In the genomic region with DNA sequence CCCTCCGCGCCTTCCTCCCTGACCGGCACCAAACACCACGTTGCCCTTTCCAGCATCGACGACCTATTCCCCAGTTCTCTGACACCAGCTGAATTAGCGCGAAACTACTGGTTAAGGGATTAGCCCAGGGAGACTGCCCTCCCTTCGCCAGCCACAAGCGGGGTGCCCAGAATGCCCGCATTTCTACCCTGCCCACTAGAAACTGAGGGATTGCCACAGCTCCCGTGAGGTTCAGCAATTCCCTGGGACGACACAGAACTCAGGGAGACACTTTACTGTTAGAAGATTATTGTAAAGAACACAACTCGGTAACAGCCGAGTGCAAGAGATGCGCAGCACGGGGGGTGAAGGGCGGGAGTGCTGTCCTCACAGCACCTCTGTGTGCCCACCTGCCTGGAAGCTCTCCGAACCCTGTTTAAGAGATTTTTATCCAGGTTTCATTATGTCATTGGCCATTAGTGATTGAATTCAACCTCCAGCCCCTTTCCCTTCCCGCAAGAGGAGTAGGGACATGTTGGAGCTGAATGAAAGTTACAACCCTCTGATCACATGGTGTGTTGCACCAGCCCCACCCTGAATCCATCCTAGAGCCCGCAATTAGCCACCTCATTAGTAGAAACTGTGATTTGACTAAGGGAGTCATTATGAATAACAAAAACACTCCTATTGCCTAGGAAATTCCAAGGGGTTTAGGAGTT, we compare ENCODE assay signal across 9 cellular contexts. TPM values are rescaled to one million over a fixed set of nuclear protein-coding genes. Genes with fewer than 3 reads are reported as not detected.
A peak's percentile ranks its signal among the peaks of the same experiment; 100 is the strongest.
DNase-seq lines count a peak whose midpoint lies in the region; ATAC-seq and TF ChIP-seq lines count a peak whose summit lies in the region.
"Had no signal": no experiment of that assay in that cellular context is flagged by ENCODE, and none has a peak within 500 bp of the region (broad histone marks: within the 10 kb centered on the region; RNA-seq: fewer than 3 reads in every experiment).

No MANE protein-coding gene starts in this region.

- no peaks in the 10 kb centered on the region for H3K9me2 ChIP-seq in hepatocyte (replicated peaks; ENCODE audit: insufficient read depth)

- peak overlapping the region; percentile 97 for H3K4me2 ChIP-seq in hepatocyte

- H3K9me3 Mint-ChIP-seq in activated CD4-positive, alpha-beta memory T cell treated with anti-CD3 and anti-CD28 coated beads for 36 hours, result no peaks in the 10 kb centered on the region
- no peaks in the 10 kb centered on the region for H3K9me3 Mint-ChIP-seq in stimulated activated naive CD8-positive, alpha-beta T cell treated with anti-CD3 and anti-CD28 coated beads, Interleukin-15, amount 100 ng/mL, for 72 hours

- POLR2A ChIA-PET in activated CD4-positive, alpha-beta memory T cell treated with anti-CD3 and anti-CD28 coated beads for 36 hours (lab: Charles Lee), result interaction anchor here (1.0 to 1.8 kb wide), 2 partner anchors 25 to 81 kb away, joined by 3 to 6 read pairs; no protein-coding TSS in a partner anchor

- peak overlapping the region; percentile 95 for H3K27ac ChIP-seq in hepatocyte

- CTCF ChIA-PET in activated CD4-positive, alpha-beta memory T cell treated with anti-CD3 and anti-CD28 coated beads for 36 hours (lab: Charles Lee), result interaction anchor here (0.8 to 5.2 kb wide), 16 partner anchors 9 to 360 kb away, joined by 3 to 51 read pairs (median 6); partner anchors contain the start of genes HLCS and RIPPLY3

- no peaks in the 10 kb centered on the region for H3K36me3 ChIP-seq in hepatocyte (replicated peaks; ENCODE audit: insufficient read depth, low read depth)

- no peaks in the 10 kb centered on the region for H3K27me3 Mint-ChIP-seq in activated CD4-positive, alpha-beta memory T cell treated with anti-CD3 and anti-CD28 coated beads for 36 hours
- no peaks in the 10 kb centered on the region for H3K27me3 Mint-ChIP-seq in stimulated activated naive CD8-positive, alpha-beta T cell treated with anti-CD3 and anti-CD28 coated beads, Interleukin-15, amount 100 ng/mL, for 72 hours

- H2AFZ ChIP-seq in hepatocyte, result peak overlapping the region; percentile 96

- no peak overlapping the region for H3K4me3 ChIP-seq in hepatocyte

- no peaks in the 10 kb centered on the region for H3K79me2 ChIP-seq in hepatocyte

- peaks cover 6% of the 10 kb centered on the region for H3K4me1 ChIP-seq in hepatocyte (ENCODE audit: insufficient read depth)

- H3K9me3 ChIP-seq in hepatocyte (ENCODE audit: low read depth), result no peaks in the 10 kb centered on the region

- peaks cover 37% of the 10 kb centered on the region for H3K4me1 Mint-ChIP-seq in activated CD4-positive, alpha-beta memory T cell treated with anti-CD3 and anti-CD28 coated beads for 36 hours (ENCODE audit: low read depth)
- peaks cover 49% of the 10 kb centered on the region for H3K4me1 Mint-ChIP-seq in stimulated activated naive CD8-positive, alpha-beta T cell treated with anti-CD3 and anti-CD28 coated beads, Interleukin-15, amount 100 ng/mL, for 72 hours

- ATAC-seq in stimulated activated naive CD8-positive, alpha-beta T cell treated with anti-CD3 and anti-CD28 coated beads, Interleukin-15, amount 100 ng/mL, for 72 hours, result no peak
- ATAC-seq in activated CD4-positive, CD25-positive, alpha-beta regulatory T cell treated with anti-CD3 and anti-CD28 coated beads, Interleukin-2, amount 50 U/mL, for 24 hours, result no peak
- no peak for ATAC-seq in HG03521 (IDR thresholded peaks at IDR 0.05; ENCODE audit: unreplicated experiment)

- no peaks in the 10 kb centered on the region for H3K27me3 ChIP-seq in hepatocyte

- DNase-seq in NCI-H2227 (lab: John Stamatoyannopoulos, UW; ENCODE audit: unreplicated experiment), result peak; percentile 53
- DNase-seq in NCI-H2227 treated with DMSO at 0.1 percent for 48 hours (lab: John Stamatoyannopoulos, UW), result no peak
- no peak for DNase-seq in activated CD4-positive, alpha-beta memory T cell treated with anti-CD3 and anti-CD28 coated beads for 36 hours
- no peak for DNase-seq in hepatocyte (ENCODE audit: low spot score)
- no peak for DNase-seq in stimulated activated naive CD8-positive, alpha-beta T cell treated with anti-CD3 and anti-CD28 coated beads, Interleukin-15, amount 100 ng/mL, for 72 hours
- no peak for DNase-seq in NCI-H2029 (lab: John Stamatoyannopoulos, UW)

- 52% methylated on average over 21 of the region's 21 CpGs for WGBS in hepatocyte (ENCODE audit: low lambda C conversion rate, missing lambda C conversion rate)

- no peaks in the 10 kb centered on the region for H3K36me3 Mint-ChIP-seq in activated CD4-positive, alpha-beta memory T cell treated with anti-CD3 and anti-CD28 coated beads for 36 hours

- no peak for TF ChIP-seq CTCF in hepatocyte (IDR thresholded peaks at IDR 0.05; ENCODE audit: poor library complexity)

- intact Hi-C loops in activated CD4-positive, alpha-beta memory T cell treated with anti-CD3 and anti-CD28 coated beads for 36 hours (cut with micrococcal nuclease), result no loop called here

- H4K20me1 ChIP-seq in hepatocyte (ENCODE audit: insufficient read depth, poor library complexity, severe bottlenecking), result no peaks in the 10 kb centered on the region

- peak overlapping the region; percentile 65 for H3K4me3 Mint-ChIP-seq in activated CD4-positive, alpha-beta memory T cell treated with anti-CD3 and anti-CD28 coated beads for 36 hours
- peak overlapping the region; percentile 85 to 94 for H3K4me3 Mint-ChIP-seq in stimulated activated naive CD8-positive, alpha-beta T cell treated with anti-CD3 and anti-CD28 coated beads, Interleukin-15, amount 100 ng/mL, for 72 hours

- H3K27ac Mint-ChIP-seq in activated CD4-positive, alpha-beta memory T cell treated with anti-CD3 and anti-CD28 coated beads for 36 hours, result peak overlapping the region; percentile 44
- peak overlapping the region; percentile 83 to 92 for H3K27ac Mint-ChIP-seq in stimulated activated naive CD8-positive, alpha-beta T cell treated with anti-CD3 and anti-CD28 coated beads, Interleukin-15, amount 100 ng/mL, for 72 hours

RNA-seq across cellular contexts. Expression of gene RIPPLY3, which starts 15.8 kb away (rescaled TPM):
- total RNA-seq in activated CD4-positive, alpha-beta memory T cell treated with anti-CD3 and anti-CD28 coated beads for 36 hours, result under 1 TPM; 0.26 to 0.27 TPM
- 0.17 TPM in 1 of 2 replicates, not detected in the other for total RNA-seq in hepatocyte
- polyA plus RNA-seq in hepatocyte, result 0.11 and 1.0 TPM in 2 replicates
- total RNA-seq: pulmonary artery endothelial cell had no signal

RNA-seq across cellular contexts. Expression of gene HLCS, which starts 24.2 kb away (rescaled TPM):
- total RNA-seq in activated CD4-positive, alpha-beta memory T cell treated with anti-CD3 and anti-CD28 coated beads for 36 hours, result 10 to 100 TPM; 12.7 to 17.5 TPM
- 16.7 and 30.4 TPM in 2 replicates for total RNA-seq in hepatocyte
- polyA plus RNA-seq in hepatocyte, result 9.2 and 10.6 TPM in 2 replicates
